In genomic region chr1:164709108-164709507, GRCh38 we compare ENCODE assay signal across 1 cellular context.
TF ChIP-seq lines count a peak whose summit lies in the region.

No MANE protein-coding gene starts in this region.

TF ChIP-seq in K562, 482 proteins besides CTCF, POLR2A, EP300 and RAD21 (continued from another document):
- TF ChIP-seq ZNF609 (CRISPR knock-in tag; IDR thresholded peaks at IDR 0.05; ENCODE audit: borderline replicate concordance) (no peak), IFI16 (CRISPR knock-in tag; IDR thresholded peaks at IDR 0.05) (no peak), ZNF830 (CRISPR knock-in tag; IDR thresholded peaks at IDR 0.05) (no peak), MED1 (CRISPR knock-in tag; IDR thresholded peaks at IDR 0.05; ENCODE audit: borderline replicate concordance) (no peak), SMC3 (conservative IDR thresholded peaks at IDR 0.05; ENCODE audit: insufficient read depth, low read depth, low read length) (no peak), ETV5 (CRISPR knock-in tag; IDR thresholded peaks at IDR 0.05; ENCODE audit: low read depth) (no peak)
